9 cellular contexts compared by ENCODE assay signal in genomic region chr13:77345150-77345780, GRCh38. TPM values are rescaled to one million over a fixed set of nuclear protein-coding genes. Genes with fewer than 3 reads are reported as not detected.
DNase-seq lines count a peak whose midpoint lies in the region; ATAC-seq and TF ChIP-seq lines count a peak whose summit lies in the region.
"Had no signal": no experiment of that assay in that cellular context is flagged by ENCODE, and none has a peak within 500 bp of the region (broad histone marks: within the 10 kb centered on the region; RNA-seq: fewer than 3 reads in every experiment).

No MANE protein-coding gene starts in this region.

- no peak for TF ChIP-seq CTCF in ascending aorta (IDR thresholded peaks at IDR 0.05)

- no peaks in the 10 kb centered on the region for H3K9me3 Mint-ChIP-seq in activated naive CD8-positive, alpha-beta T cell treated with anti-CD3 and anti-CD28 coated beads, Interleukin-2, amount 50 U/mL, for 24 hours

- peak overlapping the region; percentile 58 for H3K4me3 Mint-ChIP-seq in activated naive CD8-positive, alpha-beta T cell treated with anti-CD3 and anti-CD28 coated beads, Interleukin-2, amount 50 U/mL, for 24 hours
- H3K4me3 Mint-ChIP-seq: neural crest cell had no signal

- no peaks in the 10 kb centered on the region for H3K36me3 Mint-ChIP-seq in activated naive CD8-positive, alpha-beta T cell treated with anti-CD3 and anti-CD28 coated beads, Interleukin-2, amount 50 U/mL, for 24 hours (ENCODE audit: low read depth)

- H3K36me3 ChIP-seq in ascending aorta, result no peaks in the 10 kb centered on the region

- DNase-seq in NCI-H1436 (lab: John Stamatoyannopoulos, UW) (peak; percentile 83), ascending aorta (ENCODE audit: low spot score in 2 of 2) (no peak), SW 1271 (lab: John Stamatoyannopoulos, UW) (no peak), NCI-H2196 treated with DMSO at 0.1 percent for 48 hours (lab: John Stamatoyannopoulos, UW; ENCODE audit: unreplicated experiment) (no peak), cerebellar nuclear complex (lab: John Stamatoyannopoulos, UW) (no peak)
- no peak for DNase-seq in activated naive CD8-positive, alpha-beta T cell treated with anti-CD3 and anti-CD28 coated beads, Interleukin-2, amount 50 U/mL, for 24 hours

- peaks cover 43% of the 10 kb centered on the region for H3K4me1 Mint-ChIP-seq in activated naive CD8-positive, alpha-beta T cell treated with anti-CD3 and anti-CD28 coated beads, Interleukin-2, amount 50 U/mL, for 24 hours

- H3K4me3 ChIP-seq in ascending aorta, result no peak overlapping the region

- H3K27me3 ChIP-seq in ascending aorta, result no peaks in the 10 kb centered on the region

- peak overlapping the region; percentile 97 for H3K27ac Mint-ChIP-seq in activated naive CD8-positive, alpha-beta T cell treated with anti-CD3 and anti-CD28 coated beads, Interleukin-2, amount 50 U/mL, for 24 hours

- intact Hi-C loops in ascending aorta (cut with DNase I), result loop anchor here (10.0 kb wide), 1 partner anchor 70 kb away; no protein-coding TSS in a partner anchor

- H3K27me3 Mint-ChIP-seq in activated naive CD8-positive, alpha-beta T cell treated with anti-CD3 and anti-CD28 coated beads, Interleukin-2, amount 50 U/mL, for 24 hours, result no peaks in the 10 kb centered on the region

- no peaks in the 10 kb centered on the region for H3K9me3 ChIP-seq in ascending aorta

- H3K27ac ChIP-seq in ascending aorta, result no peak overlapping the region

- no peaks in the 10 kb centered on the region for H3K4me1 ChIP-seq in ascending aorta

- ATAC-seq in GM18861 (IDR thresholded peaks at IDR 0.05; ENCODE audit: unreplicated experiment) (peak; percentile 56), HG02623 (IDR thresholded peaks at IDR 0.05; ENCODE audit: unreplicated experiment) (peak; percentile 51)
- peak; percentile 94 for ATAC-seq in activated naive CD8-positive, alpha-beta T cell treated with anti-CD3 and anti-CD28 coated beads, Interleukin-2, amount 50 U/mL, for 24 hours

RNA-seq across cellular contexts. Expression of gene MYCBP2, which starts 18.4 kb away (rescaled TPM):
- total RNA-seq in ascending aorta, result 264 TPM
